ENCODE assay signal across 1 cellular context in genomic region chr20:33732166-33732970, GRCh38.
TF ChIP-seq lines count a peak whose summit lies in the region.

No MANE protein-coding gene starts in this region.

TF ChIP-seq in HepG2, 621 proteins besides CTCF, POLR2A, EP300 and RAD21 (continued from another document):
- TF ChIP-seq CREBL2 (CRISPR knock-in tag; IDR thresholded peaks at IDR 0.05; ENCODE audit: borderline replicate concordance) (peak; percentile 69; the same call in 1 of the 2 replicates), ARNT2 (CRISPR knock-in tag; IDR thresholded peaks at IDR 0.05; ENCODE audit: low read depth) (peak; percentile 98), PITX1 (CRISPR knock-in tag; IDR thresholded peaks at IDR 0.05) (peak; percentile 80; the same call in 1 of the 2 replicates), DPF2 (CRISPR knock-in tag; IDR thresholded peaks at IDR 0.05; ENCODE audit: borderline replicate concordance, low read depth) (peak; percentile 82), TGIF2 (CRISPR knock-in tag; IDR thresholded peaks at IDR 0.05) (no peak), FOXA3 (CRISPR knock-in tag; IDR thresholded peaks at IDR 0.05) (peak; percentile 34; the same call in 1 of the 2 replicates), ZNF607 (CRISPR knock-in tag; IDR thresholded peaks at IDR 0.05; ENCODE audit: borderline replicate concordance) (peak; percentile 68), ZFX (CRISPR knock-in tag; IDR thresholded peaks at IDR 0.05; ENCODE audit: low read depth) (peak; percentile 91), CSRNP2 (CRISPR knock-in tag; conservative IDR thresholded peaks at IDR 0.05; ENCODE audit: low read depth) (peak; percentile 22; the same call in 1 of the 2 replicates), ZNF256 (CRISPR knock-in tag; conservative IDR thresholded peaks at IDR 0.05) (no peak; the same call in 1 of the 2 replicates), THRA (CRISPR knock-in tag; IDR thresholded peaks at IDR 0.05; ENCODE audit: borderline replicate concordance) (0 out of 2 replicates have a peak, but pooled peaks have one; percentile 21), KLF6 (CRISPR knock-in tag; IDR thresholded peaks at IDR 0.05) (peak; percentile 79), TCF12 (IDR thresholded peaks at IDR 0.05) (no peak), TCF12 (CRISPR knock-in tag; IDR thresholded peaks at IDR 0.05) (peak; percentile 75; the same call in 1 of the 2 replicates), TFDP1 (CRISPR knock-in tag; IDR thresholded peaks at IDR 0.05; ENCODE audit: borderline replicate concordance) (peak; percentile 95; the same call in 1 of the 2 replicates), BCLAF1 (IDR thresholded peaks at IDR 0.05) (no peak), NR3C1 (CRISPR knock-in tag; IDR thresholded peaks at IDR 0.05) (no peak), ZNF570 (CRISPR knock-in tag; IDR thresholded peaks at IDR 0.05; ENCODE audit: borderline replicate concordance) (peak; percentile 89; the same call in 1 of the 2 replicates), ZNF367 (CRISPR knock-in tag; IDR thresholded peaks at IDR 0.05; ENCODE audit: borderline replicate concordance) (peak; percentile 75; the same call in 1 of the 2 replicates), AHR (CRISPR knock-in tag; IDR thresholded peaks at IDR 0.05) (peak; percentile 80), BCL6 (CRISPR knock-in tag; IDR thresholded peaks at IDR 0.05) (peak; percentile 12; the same call in 1 of the 2 replicates), ZFY (CRISPR knock-in tag; IDR thresholded peaks at IDR 0.05) (peak; percentile 90), CBX5 (CRISPR knock-in tag; IDR thresholded peaks at IDR 0.05; ENCODE audit: borderline replicate concordance) (no peak; the same call in 1 of the 2 replicates), MTA1 (CRISPR knock-in tag; IDR thresholded peaks at IDR 0.05; ENCODE audit: borderline replicate concordance) (peak; percentile 69; the same call in 1 of the 2 replicates), ZNF746 (CRISPR knock-in tag; IDR thresholded peaks at IDR 0.05) (peak; percentile 82; the same call in 1 of the 2 replicates), REST (IDR thresholded peaks at IDR 0.05; ENCODE audit: borderline replicate concordance in 1 of 2, low read depth in 1 of 2, low read length in 2 of 2) (peak in 1 of 2 experiments; percentile 63; a peak in 3 of 4 replicates), ZNF552 (CRISPR knock-in tag; IDR thresholded peaks at IDR 0.05; ENCODE audit: borderline replicate concordance) (peak; percentile 64; the same call in 1 of the 2 replicates), ZNF18 (CRISPR knock-in tag; IDR thresholded peaks at IDR 0.05; ENCODE audit: insufficient replicate concordance) (peak; percentile 33), ZGPAT (CRISPR knock-in tag; IDR thresholded peaks at IDR 0.05) (peak; percentile 31; the same call in 1 of the 2 replicates), ZNF160 (CRISPR knock-in tag; IDR thresholded peaks at IDR 0.05) (peak; percentile 83), TAF15 (IDR thresholded peaks at IDR 0.05; ENCODE audit: low read depth, low read length, poor library complexity, severe bottlenecking) (peak; percentile 97), MEIS1 (CRISPR knock-in tag; IDR thresholded peaks at IDR 0.05; ENCODE audit: borderline replicate concordance) (peak; percentile 12; the same call in 1 of the 2 replicates)
TF ChIP-seq in HepG2: peak in this region for 336.
